In the genomic region with DNA sequence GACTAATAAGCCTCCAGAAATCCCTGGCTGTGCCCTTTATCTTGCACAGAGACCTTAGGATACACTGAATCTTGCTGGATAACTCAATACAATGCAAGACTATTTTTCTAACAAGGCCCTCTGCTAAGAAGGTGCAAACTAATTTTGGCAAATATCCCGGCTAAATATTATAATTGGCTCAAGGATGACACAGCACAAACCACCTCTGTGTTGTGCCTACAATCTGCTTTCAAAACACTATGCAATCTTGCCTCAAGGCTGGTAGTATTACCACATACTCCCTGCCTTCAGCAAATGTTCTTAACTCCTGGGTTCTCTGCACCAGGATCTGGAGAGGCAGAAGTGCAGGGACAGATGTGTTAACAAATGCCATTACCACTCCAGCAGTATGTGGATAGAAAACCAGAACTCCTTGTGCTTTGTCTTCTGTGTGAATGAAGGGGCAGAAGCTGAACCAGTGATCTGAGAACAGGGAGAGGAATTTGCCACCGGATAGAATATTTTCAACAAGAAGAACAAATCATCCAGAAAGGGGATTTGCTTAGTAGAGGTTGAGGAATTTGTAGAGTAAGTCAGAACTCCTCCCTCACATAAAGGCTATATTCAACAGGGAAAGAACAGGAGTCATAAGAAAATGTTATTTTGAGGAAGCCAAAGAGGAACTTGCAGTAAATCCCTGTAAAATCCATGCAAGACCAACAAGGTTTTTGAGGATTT, we compare ENCODE assay signal across 10 cellular contexts.
A peak's percentile ranks its signal among the peaks of the same experiment; 100 is the strongest.
DNase-seq lines count a peak whose midpoint lies in the region; ATAC-seq, FAIRE-seq and TF ChIP-seq lines count a peak whose summit lies in the region.
"Had no signal": no experiment of that assay in that cellular context is flagged by ENCODE, and none has a peak within 500 bp of the region (broad histone marks: within the 10 kb centered on the region; RNA-seq: fewer than 3 reads in every experiment).

No MANE protein-coding gene starts in this region.

- no peak overlapping the region for H3K4me2 ChIP-seq in HepG2 (ENCODE audit: low read depth, low read length)
- H3K4me2 ChIP-seq: neural progenitor cell had no signal

- intact Hi-C loops in Right ventricle myocardium inferior (cut with DNase I), result no loop called here
- intact Hi-C loops in cardiac septum (cut with DNase I), result no loop called here
- intact Hi-C loops in HepG2 (cut with micrococcal nuclease; ENCODE audit: unreplicated experiment), result no loop called here

- in situ Hi-C loops in HepG2 (cut with HindIII; ENCODE audit: extremely low pct_ligation_motif_present, low pct_unique_long_range_greater_than_20kb), result no loop called here

- no peaks in the 10 kb centered on the region for H4K20me1 ChIP-seq in HepG2 (ENCODE audit: insufficient read depth, low read length)

- H3K9me3 ChIP-seq in HepG2 (ENCODE audit: low read length), result no peaks in the 10 kb centered on the region

- H3K4me3 ChIP-seq in HepG2 (replicated peaks in 1 of 3; ENCODE audit: insufficient read depth in 1 of 3, low read depth in 2 of 3, low read length in 3 of 3), result no peak overlapping the region
- H3K4me3 ChIP-seq: neural progenitor cell had no signal

- WGBS in HepG2 (ENCODE audit: low lambda C conversion rate), result 67% methylated on average over 2 of the region's 2 CpGs

- no peak for TF ChIP-seq CTCF in HepG2 (CRISPR knock-in tag; IDR thresholded peaks at IDR 0.05)

- H3K27ac ChIP-seq in caudate nucleus (ENCODE audit: low read depth, low read length) (peak overlapping the region; percentile 49), HepG2 (ENCODE audit: extremely low read length, insufficient read depth, low read length) (peak overlapping the region; percentile 32)
- H3K27ac ChIP-seq: neural progenitor cell had no signal

- FAIRE-seq in HepG2 (lab: Jason Lieb, UNC), result peak; percentile 60

- H3K27me3 ChIP-seq in HepG2 (ENCODE audit: control insufficient read depth in 1 of 2, insufficient read depth in 2 of 2, low read length in 2 of 2), result no peaks in the 10 kb centered on the region
- H3K27me3 ChIP-seq: neural progenitor cell had no signal

- no peak overlapping the region for H3K9ac ChIP-seq in HepG2 (ENCODE audit: insufficient read depth, low read depth, low read length)
- H3K9ac ChIP-seq: neural progenitor cell had no signal

- H3K4me1 ChIP-seq in HepG2 (ENCODE audit: insufficient read depth, low read length), result peaks cover 13% of the 10 kb centered on the region
- H3K4me1 ChIP-seq: neural progenitor cell had no signal

- no peak for DNase-seq in Right ventricle myocardium inferior (ENCODE audit: missing footprints)
- DNase-seq in cardiac septum (ENCODE audit: low spot score), result no peak
- peak in 2 of 61 donors; percentile 3 to 16 for DNase-seq in caudate nucleus (lab: John Stamatoyannopoulos, UW)
- DNase-seq in HepG2 (ENCODE audit: low spot score), result peak; percentile 52
- no peak for DNase-seq in NCI-H1092 (lab: John Stamatoyannopoulos, UW)
- no peak for DNase-seq in activated CD4-positive, alpha-beta T cell treated with anti-CD3 and anti-CD28 coated beads for 48 hours
- DNase-seq: NK-92 treated with Interleukin-12 subunit alpha and Interleukin-12 subunit beta, amount 100 ng/mL, for 24 hours had no signal

- no TSS peak for BruUV-seq in HepG2 (replicated peaks; lab: Mats Ljungman, UMichigan)

- no peak overlapping the region for H2AFZ ChIP-seq in HepG2 (ENCODE audit: low read length)
- H2AFZ ChIP-seq: neural progenitor cell had no signal

- peaks cover 11 to 46% of the 10 kb centered on the region in 2 experiments; a peak in 4 of 5 replicates for H3K36me3 ChIP-seq in HepG2 (replicated peaks in 1 of 2; ENCODE audit: control insufficient read depth in 1 of 2, insufficient read depth in 2 of 2, low read length in 2 of 2)
- H3K36me3 ChIP-seq: neural progenitor cell had no signal

- TF ChIP-seq POLR2A in HepG2 (IDR thresholded peaks at IDR 0.05; ENCODE audit: insufficient read depth in 1 of 2, low read depth in 2 of 2, low read length in 2 of 2), result no peak

- POLR2A ChIA-PET in HepG2 (lab: Yijun Ruan, JAX), result no interaction called here

- no peak for TF ChIP-seq EP300 in HepG2 (IDR thresholded peaks at IDR 0.05; ENCODE audit: low read depth in 2 of 2, low read length in 2 of 2)
- no peak for TF ChIP-seq EP300 in HepG2 (CRISPR knock-in tag; IDR thresholded peaks at IDR 0.05; ENCODE audit: borderline replicate concordance)

- H3K79me2 ChIP-seq in HepG2 (ENCODE audit: insufficient read depth, low read length), result no peaks in the 10 kb centered on the region

- peak; percentile 42 for ATAC-seq in Right ventricle myocardium inferior
- peak; percentile 67 for ATAC-seq in HepG2
- ATAC-seq in HG02852 (IDR thresholded peaks at IDR 0.05; ENCODE audit: unreplicated experiment), result no peak
- no peak for ATAC-seq in GM21825 (IDR thresholded peaks at IDR 0.05; ENCODE audit: unreplicated experiment)

- CTCF ChIA-PET in HepG2 (lab: Yijun Ruan, JAX; ENCODE audit: low intra/inter-chr PET ratio, low total read pairs), result no interaction called here

- TF ChIP-seq RAD21 in HepG2 (CRISPR knock-in tag; IDR thresholded peaks at IDR 0.05), result no peak

TF ChIP-seq in HepG2, 621 proteins besides CTCF, POLR2A, EP300 and RAD21 (continues in another document):
- TF ChIP-seq, protein P1, sequence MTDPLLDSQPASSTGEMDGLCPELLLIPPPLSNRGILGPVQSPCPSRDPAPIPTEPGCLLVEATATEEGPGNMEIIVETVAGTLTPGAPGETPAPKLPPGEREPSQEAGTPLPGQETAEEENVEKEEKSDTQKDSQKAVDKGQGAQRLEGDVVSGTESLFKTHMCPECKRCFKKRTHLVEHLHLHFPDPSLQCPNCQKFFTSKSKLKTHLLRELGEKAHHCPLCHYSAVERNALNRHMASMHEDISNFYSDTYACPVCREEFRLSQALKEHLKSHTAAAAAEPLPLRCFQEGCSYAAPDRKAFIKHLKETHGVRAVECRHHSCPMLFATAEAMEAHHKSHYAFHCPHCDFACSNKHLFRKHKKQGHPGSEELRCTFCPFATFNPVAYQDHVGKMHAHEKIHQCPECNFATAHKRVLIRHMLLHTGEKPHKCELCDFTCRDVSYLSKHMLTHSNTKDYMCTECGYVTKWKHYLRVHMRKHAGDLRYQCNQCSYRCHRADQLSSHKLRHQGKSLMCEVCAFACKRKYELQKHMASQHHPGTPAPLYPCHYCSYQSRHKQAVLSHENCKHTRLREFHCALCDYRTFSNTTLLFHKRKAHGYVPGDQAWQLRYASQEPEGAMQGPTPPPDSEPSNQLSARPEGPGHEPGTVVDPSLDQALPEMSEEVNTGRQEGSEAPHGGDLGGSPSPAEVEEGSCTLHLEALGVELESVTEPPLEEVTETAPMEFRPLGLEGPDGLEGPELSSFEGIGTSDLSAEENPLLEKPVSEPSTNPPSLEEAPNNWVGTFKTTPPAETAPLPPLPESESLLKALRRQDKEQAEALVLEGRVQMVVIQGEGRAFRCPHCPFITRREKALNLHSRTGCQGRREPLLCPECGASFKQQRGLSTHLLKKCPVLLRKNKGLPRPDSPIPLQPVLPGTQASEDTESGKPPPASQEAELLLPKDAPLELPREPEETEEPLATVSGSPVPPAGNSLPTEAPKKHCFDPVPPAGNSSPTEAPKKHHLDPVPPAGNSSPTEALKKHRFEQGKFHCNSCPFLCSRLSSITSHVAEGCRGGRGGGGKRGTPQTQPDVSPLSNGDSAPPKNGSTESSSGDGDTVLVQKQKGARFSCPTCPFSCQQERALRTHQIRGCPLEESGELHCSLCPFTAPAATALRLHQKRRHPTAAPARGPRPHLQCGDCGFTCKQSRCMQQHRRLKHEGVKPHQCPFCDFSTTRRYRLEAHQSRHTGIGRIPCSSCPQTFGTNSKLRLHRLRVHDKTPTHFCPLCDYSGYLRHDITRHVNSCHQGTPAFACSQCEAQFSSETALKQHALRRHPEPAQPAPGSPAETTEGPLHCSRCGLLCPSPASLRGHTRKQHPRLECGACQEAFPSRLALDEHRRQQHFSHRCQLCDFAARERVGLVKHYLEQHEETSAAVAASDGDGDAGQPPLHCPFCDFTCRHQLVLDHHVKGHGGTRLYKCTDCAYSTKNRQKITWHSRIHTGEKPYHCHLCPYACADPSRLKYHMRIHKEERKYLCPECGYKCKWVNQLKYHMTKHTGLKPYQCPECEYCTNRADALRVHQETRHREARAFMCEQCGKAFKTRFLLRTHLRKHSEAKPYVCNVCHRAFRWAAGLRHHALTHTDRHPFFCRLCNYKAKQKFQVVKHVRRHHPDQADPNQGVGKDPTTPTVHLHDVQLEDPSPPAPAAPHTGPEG (CRISPR knock-in tag; IDR thresholded peaks at IDR 0.05), result no peak
- peak; percentile 10 to 75; a peak in 2 of 4 replicates for TF ChIP-seq MAFK (conservative IDR thresholded peaks at IDR 0.05 in 1 of 2, IDR thresholded peaks at IDR 0.05 in 1 of 2; ENCODE audit: low read length in 2 of 2)
- no peak for TF ChIP-seq PRDM4 (CRISPR knock-in tag; IDR thresholded peaks at IDR 0.05; ENCODE audit: borderline replicate concordance)
- TF ChIP-seq MAFF (IDR thresholded peaks at IDR 0.05; ENCODE audit: low read depth, low read length), result peak; percentile 40; the same call in 1 of the 2 replicates
- peak; percentile 93 for TF ChIP-seq CEBPB (IDR thresholded peaks at IDR 0.05; ENCODE audit: borderline replicate concordance, low read depth, low read length)
- TF ChIP-seq CEBPG (CRISPR knock-in tag; IDR thresholded peaks at IDR 0.05), result 0 out of 2 replicates have a peak, but pooled peaks have one; percentile 21
- peak; percentile 76; the same call in 1 of the 2 replicates for TF ChIP-seq NFE2 (CRISPR knock-in tag; IDR thresholded peaks at IDR 0.05)
- TF ChIP-seq NFE2L1 (CRISPR knock-in tag; IDR thresholded peaks at IDR 0.05; ENCODE audit: borderline replicate concordance), result no peak
- TF ChIP-seq MTF1 (CRISPR knock-in tag; IDR thresholded peaks at IDR 0.05), result no peak
- TF ChIP-seq ZBTB1 (CRISPR knock-in tag; IDR thresholded peaks at IDR 0.05; ENCODE audit: borderline replicate concordance), result no peak
- TF ChIP-seq ZFP36L1 (CRISPR knock-in tag; IDR thresholded peaks at IDR 0.05), result no peak
- TF ChIP-seq ZNF274 (CRISPR knock-in tag; IDR thresholded peaks at IDR 0.05), result no peak

Comparison
In these comparisons a context has a peak if more than half of its experiments do, and no peak if none do; other contexts are left out.
1. ATAC-seq: peak in Right ventricle myocardium inferior (single experiment) and HepG2 (single experiment); none in HG02852 (single experiment) and GM21825 (single experiment).